1 cellular context compared by ENCODE assay signal in the genomic region with DNA sequence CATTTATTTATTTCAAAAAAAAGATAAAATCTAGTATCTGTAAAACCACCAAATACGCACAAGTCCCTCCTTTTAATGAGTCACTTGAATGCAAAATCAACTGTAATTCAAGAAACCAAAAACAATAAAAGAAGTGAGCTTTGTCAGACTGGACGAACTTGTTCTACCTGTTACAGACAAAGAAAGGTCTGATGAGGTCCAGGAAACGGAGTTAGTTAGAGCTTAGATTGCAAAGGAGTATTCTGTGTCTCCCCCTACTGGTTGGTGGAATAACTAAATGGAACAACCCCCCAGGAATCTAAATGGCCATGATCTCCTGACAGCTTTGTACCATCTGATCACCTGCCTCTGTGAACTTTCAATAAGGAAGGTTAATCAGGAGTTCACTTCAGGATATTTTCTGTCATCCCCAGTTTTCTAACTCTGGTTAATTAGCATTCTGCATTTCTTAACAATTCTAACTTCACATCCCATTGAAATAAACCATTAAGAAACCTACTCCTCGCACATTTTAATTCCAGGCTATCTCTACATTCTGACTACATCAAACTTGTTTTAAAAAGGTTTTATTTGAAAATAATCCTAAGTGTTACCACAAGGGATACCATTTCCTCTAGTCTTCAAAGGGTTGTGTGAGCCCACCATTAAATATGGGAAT.
TF ChIP-seq lines count a peak whose summit lies in the region.

No MANE protein-coding gene starts in this region.

TF ChIP-seq in HepG2, 621 proteins besides CTCF, POLR2A, EP300 and RAD21 (continued from another document):
- no peak for TF ChIP-seq HMGXB3 (CRISPR knock-in tag; IDR thresholded peaks at IDR 0.05; ENCODE audit: borderline replicate concordance)
- TF ChIP-seq HOXA5 (CRISPR knock-in tag; IDR thresholded peaks at IDR 0.05): no peak
- no peak for TF ChIP-seq ZNF569 (CRISPR knock-in tag; IDR thresholded peaks at IDR 0.05; ENCODE audit: borderline replicate concordance)
